ENCODE assay signal across 1 cellular context in genomic region chrX:115940348-115940747, GRCh38.
TF ChIP-seq lines count a peak whose summit lies in the region.

No MANE protein-coding gene starts in this region.

TF ChIP-seq in GM12878, 131 proteins besides CTCF, POLR2A, EP300 and RAD21 (continued from another document):
- TF ChIP-seq ZBTB40 (IDR thresholded peaks at IDR 0.05; ENCODE audit: borderline replicate concordance) = no peak
- no peak for TF ChIP-seq CUX1 (IDR thresholded peaks at IDR 0.05; ENCODE audit: insufficient replicate concordance, low read depth, low read length)
- TF ChIP-seq SMC3 (IDR thresholded peaks at IDR 0.05; ENCODE audit: borderline replicate concordance, low read length) = no peak
- TF ChIP-seq REST (IDR thresholded peaks at IDR 0.05; ENCODE audit: low read depth, low read length) = no peak
